26 cellular contexts compared by ENCODE assay signal in the genomic region with DNA sequence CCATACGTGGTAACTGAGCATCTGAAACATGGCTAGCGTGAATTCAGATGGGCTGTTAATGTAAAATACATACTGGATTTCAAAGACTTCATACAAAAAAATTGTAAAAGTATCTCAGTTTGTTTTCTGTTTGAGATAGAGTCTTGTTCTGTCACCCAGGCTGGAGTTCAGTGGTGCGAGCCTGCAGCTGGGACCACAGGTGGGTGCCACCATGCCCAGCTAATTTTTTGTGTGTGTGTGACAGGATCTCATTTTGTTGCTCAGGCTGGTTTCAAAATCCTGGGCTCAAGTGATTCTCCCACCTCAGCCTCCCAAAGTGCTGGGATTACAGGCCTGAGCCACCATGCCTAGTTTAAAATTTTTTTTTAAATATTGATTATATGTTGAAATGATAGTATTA. TPM values are rescaled to one million over a fixed set of nuclear protein-coding genes. Genes with fewer than 3 reads are reported as not detected.
DNase-seq lines count a peak whose midpoint lies in the region; ATAC-seq and TF ChIP-seq lines count a peak whose summit lies in the region.
"Had no signal": no experiment of that assay in that cellular context is flagged by ENCODE, and none has a peak within 500 bp of the region (broad histone marks: within the 10 kb centered on the region; RNA-seq: fewer than 3 reads in every experiment).

No MANE protein-coding gene starts in this region.

- no peak for TF ChIP-seq CTCF in vagina (IDR thresholded peaks at IDR 0.05)

- no peaks in the 10 kb centered on the region for H3K27me3 Mint-ChIP-seq in activated T-cell treated with anti-CD3 and anti-CD28 coated beads, Interleukin-2, amount 50 U/mL, for 72 hours (ENCODE audit: low read depth)
- H3K27me3 Mint-ChIP-seq in activated naive CD8-positive, alpha-beta T cell treated with anti-CD3 and anti-CD28 coated beads for 36 hours: no peaks in the 10 kb centered on the region

- H3K36me3 Mint-ChIP-seq in activated T-cell treated with anti-CD3 and anti-CD28 coated beads, Interleukin-2, amount 50 U/mL, for 72 hours (ENCODE audit: insufficient read depth in 2 of 2): peaks cover 5 to 12% of the 10 kb centered on the region in 2 donors
- H3K36me3 Mint-ChIP-seq in activated naive CD8-positive, alpha-beta T cell treated with anti-CD3 and anti-CD28 coated beads for 36 hours: peaks cover 67% of the 10 kb centered on the region

- H3K27ac ChIP-seq in Karpas-422 (ENCODE audit: low read length) (peak overlapping the region; percentile 95), thymus (ENCODE audit: low read depth) (peak overlapping the region; percentile 15), vagina (no peak overlapping the region)
- H3K27ac ChIP-seq: coronary artery, neutrophil, prostate gland had no signal

- H3K4me3 ChIP-seq in Karpas-422 (ENCODE audit: low read length) (no peak overlapping the region; the same call in 1 of the 2 replicates), thymus (ENCODE audit: low read length) (no peak overlapping the region), vagina (no peak overlapping the region)
- H3K4me3 ChIP-seq: coronary artery, left lung, prostate gland, tibial nerve had no signal

- TF ChIP-seq POLR2A in vagina (IDR thresholded peaks at IDR 0.05): no peak

- peaks cover 45% of the 10 kb centered on the region; the same call in 1 of the 2 replicates for H4K20me1 ChIP-seq in Karpas-422 (ENCODE audit: insufficient read depth, low read depth, low read length)

- WGBS in thymus: 97% methylated on average over 3 of the region's 3 CpGs

- peak overlapping the region; percentile 76 to 86 for H3K4me3 Mint-ChIP-seq in activated T-cell treated with anti-CD3 and anti-CD28 coated beads, Interleukin-2, amount 50 U/mL, for 72 hours
- no peak overlapping the region for H3K4me3 Mint-ChIP-seq in activated naive CD8-positive, alpha-beta T cell treated with anti-CD3 and anti-CD28 coated beads for 36 hours

- peaks cover 99% of the 10 kb centered on the region for H3K79me2 ChIP-seq in Karpas-422 (ENCODE audit: low read length)

- H3K9me3 ChIP-seq in Karpas-422 (ENCODE audit: low read length): no peaks in the 10 kb centered on the region
- H3K9me3 ChIP-seq in thymus (ENCODE audit: control insufficient read depth): no peaks in the 10 kb centered on the region
- no peaks in the 10 kb centered on the region for H3K9me3 ChIP-seq in vagina
- H3K9me3 ChIP-seq: BE2C, left lung, neutrophil, Peyer's patch, prostate gland, tibial nerve had no signal

- peak overlapping the region; percentile 61 for H3K4me2 ChIP-seq in Karpas-422 (ENCODE audit: low read depth, low read length, poor library complexity, severe bottlenecking)

- intact Hi-C loops in vagina (cut with DNase I): no loop called here

- H3K36me3 ChIP-seq in Karpas-422 (ENCODE audit: insufficient read depth, low read length) (peaks cover 30% of the 10 kb centered on the region), thymus (ENCODE audit: control insufficient read depth, insufficient read depth) (peaks cover 8% of the 10 kb centered on the region), vagina (no peaks in the 10 kb centered on the region)
- H3K36me3 ChIP-seq: BE2C, left lung, neutrophil, Peyer's patch, prostate gland, tibial nerve had no signal

- no peaks in the 10 kb centered on the region for H3K9me2 ChIP-seq in Karpas-422 (replicated peaks; ENCODE audit: insufficient read depth, low read length)

- no peak for DNase-seq in activated T-cell treated with anti-CD3 and anti-CD28 coated beads, Interleukin-2, amount 50 U/mL, for 72 hours
- DNase-seq in activated T-cell treated with anti-CD3 and anti-CD28 coated beads, Interleukin-2, amount 50 U/mL, for 48 hours: no peak
- no peak for DNase-seq in Karpas-422
- DNase-seq in activated naive CD8-positive, alpha-beta T cell treated with anti-CD3 and anti-CD28 coated beads for 36 hours: no peak
- no peak for DNase-seq in HCEC 1CT
- DNase-seq in vagina (ENCODE audit: extremely low spot score in 2 of 2): no peak
- DNase-seq in Ammon's horn (ENCODE audit: low spot score): no peak
- DNase-seq: activated CD4-positive, alpha-beta T cell treated with anti-CD3 and anti-CD28 coated beads for 1 hour; activated naive CD4-positive, alpha-beta T cell treated with anti-CD3 and anti-CD28 coated beads, Interleukin-2, amount 10 ng/mL, durations not matched to agents 7 days and 5 days; aorta; BE2C; effector memory CD4-positive, alpha-beta T cell; H7; left lung; mesendoderm; NCI-H1105 treated with DMSO at 0.1 percent for 48 hours; NCI-H2029 treated with DMSO at 0.1 percent for 48 hours; NCI-H526; SIG-M5 had no signal

- no peak overlapping the region for H2AFZ ChIP-seq in Karpas-422 (ENCODE audit: low read length)

- no peaks in the 10 kb centered on the region for H3K9me3 Mint-ChIP-seq in activated T-cell treated with anti-CD3 and anti-CD28 coated beads, Interleukin-2, amount 50 U/mL, for 72 hours
- peaks cover 2% of the 10 kb centered on the region for H3K9me3 Mint-ChIP-seq in activated naive CD8-positive, alpha-beta T cell treated with anti-CD3 and anti-CD28 coated beads for 36 hours
- H3K9me3 Mint-ChIP-seq: activated naive CD4-positive, alpha-beta T cell treated with anti-CD3 and anti-CD28 coated beads, Interleukin-2, amount 10 ng/mL, durations not matched to agents 7 days and 5 days had no signal

- no peak for ATAC-seq in activated T-cell treated with anti-CD3 and anti-CD28 coated beads, Interleukin-2, amount 50 U/mL, for 72 hours (replicated peaks in 1 of 2)
- ATAC-seq: left lung, sciatic nerve had no signal

- peak overlapping the region; percentile 28 for H3K9ac ChIP-seq in Karpas-422 (ENCODE audit: low read length)

- peaks cover 72% of the 10 kb centered on the region for H3K4me1 ChIP-seq in Karpas-422 (ENCODE audit: low read length)
- peaks cover 32% of the 10 kb centered on the region for H3K4me1 ChIP-seq in thymus (ENCODE audit: control insufficient read depth, insufficient read depth, low read length)
- peaks cover 71% of the 10 kb centered on the region for H3K4me1 ChIP-seq in vagina
- H3K4me1 ChIP-seq: BE2C had no signal

- H3K27ac Mint-ChIP-seq in activated T-cell treated with anti-CD3 and anti-CD28 coated beads, Interleukin-2, amount 50 U/mL, for 72 hours: no peak overlapping the region
- peak overlapping the region; percentile 91 for H3K27ac Mint-ChIP-seq in activated naive CD8-positive, alpha-beta T cell treated with anti-CD3 and anti-CD28 coated beads for 36 hours

- peaks cover 69% of the 10 kb centered on the region for H3K4me1 Mint-ChIP-seq in activated T-cell treated with anti-CD3 and anti-CD28 coated beads, Interleukin-2, amount 50 U/mL, for 72 hours (ENCODE audit: low read depth)
- peaks cover 61% of the 10 kb centered on the region for H3K4me1 Mint-ChIP-seq in activated naive CD8-positive, alpha-beta T cell treated with anti-CD3 and anti-CD28 coated beads for 36 hours

- H3K27me3 ChIP-seq in Karpas-422 (ENCODE audit: low read length): no peaks in the 10 kb centered on the region
- no peaks in the 10 kb centered on the region for H3K27me3 ChIP-seq in thymus (ENCODE audit: control insufficient read depth, insufficient read depth)
- no peaks in the 10 kb centered on the region for H3K27me3 ChIP-seq in vagina
- H3K27me3 ChIP-seq: BE2C, Peyer's patch, tibial nerve had no signal

RNA-seq across cellular contexts. Expression of a gene that starts 4.5 kb away (rescaled TPM):
- 10 to 100 TPM; 58.6 to 65.6 TPM for total RNA-seq in activated T-cell treated with anti-CD3 and anti-CD28 coated beads, Interleukin-2, amount 50 U/mL, for 72 hours
- total RNA-seq in Karpas-422 (2014; rRNA removed; shearing (Covaris generic); ENCODE audit: low replicate concordance): 76.0 and 158 TPM in 2 replicates
- 10 to 100 TPM; 86.3 to 94.9 TPM for total RNA-seq in activated naive CD8-positive, alpha-beta T cell treated with anti-CD3 and anti-CD28 coated beads for 36 hours
- 89.2 TPM for polyA plus RNA-seq in thymus
- total RNA-seq in vagina: 36.6 TPM
